Comparison of ENCODE assay signal across 1 cellular context in the genomic region with DNA sequence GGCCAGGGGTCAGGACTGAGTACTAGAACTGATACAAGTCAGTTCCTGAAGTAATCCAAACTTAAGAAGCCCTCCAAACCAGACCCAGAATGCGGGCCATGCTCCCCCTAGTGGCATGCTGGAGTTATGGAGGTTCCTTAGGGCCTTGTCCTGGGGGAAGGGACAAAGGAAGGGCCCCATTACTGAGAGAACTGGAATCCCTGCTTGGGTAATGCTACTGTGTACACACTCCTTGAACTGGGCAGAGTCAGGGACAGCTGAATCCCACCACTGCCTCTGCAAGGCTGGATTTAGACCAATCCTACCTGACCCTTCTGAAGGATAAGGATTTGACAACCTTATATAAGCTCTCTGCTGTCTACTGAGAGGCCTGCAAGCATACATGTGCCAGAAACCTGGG.
TF ChIP-seq lines count a peak whose summit lies in the region.

No MANE protein-coding gene starts in this region.

TF ChIP-seq in HepG2, 621 proteins besides CTCF, POLR2A, EP300 and RAD21 (continued from another document and continues in another):
- TF ChIP-seq ZBTB49 (CRISPR knock-in tag; IDR thresholded peaks at IDR 0.05; ENCODE audit: borderline replicate concordance) (no peak), MIER3 (CRISPR knock-in tag; IDR thresholded peaks at IDR 0.05; ENCODE audit: borderline replicate concordance) (0 out of 2 replicates have a peak, but pooled peaks have one; percentile 58), ZSCAN22 (CRISPR knock-in tag; IDR thresholded peaks at IDR 0.05) (no peak), ZNF644 (CRISPR knock-in tag; IDR thresholded peaks at IDR 0.05; ENCODE audit: low read depth) (peak; percentile 77), SIN3A (IDR thresholded peaks at IDR 0.05; ENCODE audit: borderline replicate concordance, low read depth, low read length) (no peak), NR2F6 (IDR thresholded peaks at IDR 0.05) (no peak), NR2F6 (CRISPR knock-in tag; IDR thresholded peaks at IDR 0.05) (peak; percentile 40), FOXA1 (IDR thresholded peaks at IDR 0.05) (no peak), FOXA1 (CRISPR knock-in tag; IDR thresholded peaks at IDR 0.05) (peak; percentile 77), MED13 (CRISPR knock-in tag; IDR thresholded peaks at IDR 0.05) (no peak), YEATS2 (CRISPR knock-in tag; IDR thresholded peaks at IDR 0.05; ENCODE audit: borderline replicate concordance) (peak; percentile 52; the same call in 1 of the 2 replicates), HMG20B (CRISPR knock-in tag; conservative IDR thresholded peaks at IDR 0.05) (0 out of 2 replicates have a peak, but pooled peaks have one; percentile 44), ZNF446 (CRISPR knock-in tag; IDR thresholded peaks at IDR 0.05) (no peak), ZNF660 (CRISPR knock-in tag; IDR thresholded peaks at IDR 0.05; ENCODE audit: borderline replicate concordance, low read depth) (no peak), ZKSCAN5 (CRISPR knock-in tag; IDR thresholded peaks at IDR 0.05) (no peak), ZBTB2 (CRISPR knock-in tag; IDR thresholded peaks at IDR 0.05; ENCODE audit: low read depth) (no peak), ZNF33A (CRISPR knock-in tag; IDR thresholded peaks at IDR 0.05; ENCODE audit: borderline replicate concordance) (no peak), GABPB1 (CRISPR knock-in tag; IDR thresholded peaks at IDR 0.05) (peak; percentile 20; the same call in 1 of the 2 replicates), AKAP8 (CRISPR knock-in tag; IDR thresholded peaks at IDR 0.05) (no peak), ZNF547 (CRISPR knock-in tag; IDR thresholded peaks at IDR 0.05) (no peak), KDM2A (CRISPR knock-in tag; IDR thresholded peaks at IDR 0.05; ENCODE audit: borderline replicate concordance, low read depth) (peak; percentile 50; the same call in 1 of the 2 replicates), GZF1 (CRISPR knock-in tag; IDR thresholded peaks at IDR 0.05) (no peak), ELF1 (CRISPR knock-in tag; IDR thresholded peaks at IDR 0.05) (0 out of 2 replicates have a peak, but pooled peaks have one; percentile 21), ZNF652 (CRISPR knock-in tag; IDR thresholded peaks at IDR 0.05; ENCODE audit: borderline replicate concordance, low read depth) (0 out of 2 replicates have a peak, but pooled peaks have one; percentile 28), THAP11 (CRISPR knock-in tag; IDR thresholded peaks at IDR 0.05) (peak; percentile 51), PCBP1 (IDR thresholded peaks at IDR 0.05; ENCODE audit: borderline replicate concordance, low read depth, low read length) (no peak), ELF4 (CRISPR knock-in tag; IDR thresholded peaks at IDR 0.05; ENCODE audit: borderline replicate concordance) (no peak), HOXA9 (CRISPR knock-in tag; IDR thresholded peaks at IDR 0.05; ENCODE audit: borderline replicate concordance) (no peak), FOXA3 (CRISPR knock-in tag; IDR thresholded peaks at IDR 0.05) (peak; percentile 63), GATAD2A (CRISPR knock-in tag; IDR thresholded peaks at IDR 0.05) (peak; percentile 76), MIXL1 (CRISPR knock-in tag; IDR thresholded peaks at IDR 0.05) (0 out of 2 replicates have a peak, but pooled peaks have one; percentile 17), ZBTB4 (CRISPR knock-in tag; IDR thresholded peaks at IDR 0.05; ENCODE audit: borderline replicate concordance) (no peak), BRCA1 (CRISPR knock-in tag; IDR thresholded peaks at IDR 0.05) (0 out of 2 replicates have a peak, but pooled peaks have one; percentile 28), RFXANK (CRISPR knock-in tag; IDR thresholded peaks at IDR 0.05) (0 out of 2 replicates have a peak, but pooled peaks have one; percentile 34), MTA3 (CRISPR knock-in tag; IDR thresholded peaks at IDR 0.05) (no peak), ZSCAN9 (CRISPR knock-in tag; IDR thresholded peaks at IDR 0.05; ENCODE audit: borderline replicate concordance) (0 out of 2 replicates have a peak, but pooled peaks have one; percentile 34), ZNF205 (CRISPR knock-in tag; IDR thresholded peaks at IDR 0.05) (peak; percentile 51; the same call in 1 of the 2 replicates), ZC3H13 (CRISPR knock-in tag; IDR thresholded peaks at IDR 0.05) (no peak), ZNF709 (CRISPR knock-in tag; IDR thresholded peaks at IDR 0.05) (no peak), KDM1A (CRISPR knock-in tag; IDR thresholded peaks at IDR 0.05) (0 out of 2 replicates have a peak, but pooled peaks have one; percentile 13), IKZF5 (CRISPR knock-in tag; IDR thresholded peaks at IDR 0.05) (peak; percentile 39; the same call in 1 of the 2 replicates), ZNF331 (CRISPR knock-in tag; IDR thresholded peaks at IDR 0.05) (peak; percentile 70; the same call in 1 of the 2 replicates), ZNF292 (CRISPR knock-in tag; IDR thresholded peaks at IDR 0.05; ENCODE audit: borderline replicate concordance, low read depth) (no peak), ZNF281 (CRISPR knock-in tag; IDR thresholded peaks at IDR 0.05; ENCODE audit: borderline replicate concordance) (peak; percentile 79), SOX5 (CRISPR knock-in tag; IDR thresholded peaks at IDR 0.05; ENCODE audit: borderline replicate concordance) (0 out of 2 replicates have a peak, but pooled peaks have one; percentile 14), SOX6 (IDR thresholded peaks at IDR 0.05) (no peak), SOX6 (CRISPR knock-in tag; IDR thresholded peaks at IDR 0.05) (peak; percentile 58; the same call in 1 of the 2 replicates), TSC22D2 (CRISPR knock-in tag; IDR thresholded peaks at IDR 0.05; ENCODE audit: borderline replicate concordance) (0 out of 2 replicates have a peak, but pooled peaks have one; percentile 46), MLLT10 (CRISPR knock-in tag; IDR thresholded peaks at IDR 0.05) (no peak), RBM39 (IDR thresholded peaks at IDR 0.05; ENCODE audit: low read depth, low read length, poor library complexity, severe bottlenecking) (no peak), ETV5 (CRISPR knock-in tag; IDR thresholded peaks at IDR 0.05; ENCODE audit: borderline replicate concordance) (peak; percentile 40; the same call in 1 of the 2 replicates), PPARG (CRISPR knock-in tag; conservative IDR thresholded peaks at IDR 0.05) (no peak), TEAD3 (CRISPR knock-in tag; optimal IDR thresholded peaks at IDR 0.05; ENCODE audit: borderline replicate concordance) (peak; percentile 57), HDAC6 (IDR thresholded peaks at IDR 0.05; ENCODE audit: low read depth, low read length) (no peak), ZFY (CRISPR knock-in tag; IDR thresholded peaks at IDR 0.05) (peak; percentile 39; the same call in 1 of the 2 replicates), ELF3 (CRISPR knock-in tag; IDR thresholded peaks at IDR 0.05) (0 out of 2 replicates have a peak, but pooled peaks have one; percentile 33), FOSL2 (CRISPR knock-in tag; IDR thresholded peaks at IDR 0.05) (peak; percentile 48; the same call in 1 of the 2 replicates), RARA (CRISPR knock-in tag; IDR thresholded peaks at IDR 0.05) (peak; percentile 33; the same call in 1 of the 2 replicates)
- TF ChIP-seq, protein P1, sequence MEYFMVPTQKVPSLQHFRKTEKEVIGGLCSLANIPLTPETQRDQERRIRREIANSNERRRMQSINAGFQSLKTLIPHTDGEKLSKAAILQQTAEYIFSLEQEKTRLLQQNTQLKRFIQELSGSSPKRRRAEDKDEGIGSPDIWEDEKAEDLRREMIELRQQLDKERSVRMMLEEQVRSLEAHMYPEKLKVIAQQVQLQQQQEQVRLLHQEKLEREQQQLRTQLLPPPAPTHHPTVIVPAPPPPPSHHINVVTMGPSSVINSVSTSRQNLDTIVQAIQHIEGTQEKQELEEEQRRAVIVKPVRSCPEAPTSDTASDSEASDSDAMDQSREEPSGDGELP (IDR thresholded peaks at IDR 0.05; ENCODE audit: borderline replicate concordance, low read depth): 0 out of 2 replicates have a peak, but pooled peaks have one; percentile 8
- TF ChIP-seq, protein P2, sequence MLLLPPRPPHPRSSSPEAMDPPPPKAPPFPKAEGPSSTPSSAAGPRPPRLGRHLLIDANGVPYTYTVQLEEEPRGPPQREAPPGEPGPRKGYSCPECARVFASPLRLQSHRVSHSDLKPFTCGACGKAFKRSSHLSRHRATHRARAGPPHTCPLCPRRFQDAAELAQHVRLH (CRISPR knock-in tag; IDR thresholded peaks at IDR 0.05; ENCODE audit: borderline replicate concordance, low read depth): 0 out of 2 replicates have a peak, but pooled peaks have one; percentile 61
- TF ChIP-seq, protein P3, sequence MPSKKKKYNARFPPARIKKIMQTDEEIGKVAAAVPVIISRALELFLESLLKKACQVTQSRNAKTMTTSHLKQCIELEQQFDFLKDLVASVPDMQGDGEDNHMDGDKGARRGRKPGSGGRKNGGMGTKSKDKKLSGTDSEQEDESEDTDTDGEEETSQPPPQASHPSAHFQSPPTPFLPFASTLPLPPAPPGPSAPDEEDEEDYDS (CRISPR knock-in tag; IDR thresholded peaks at IDR 0.05): no peak
